ENCODE assay signal across 1 cellular context in genomic region chr13:51981355-51981754, GRCh38.
TF ChIP-seq lines count a peak whose summit lies in the region.

No MANE protein-coding gene starts in this region.

TF ChIP-seq in HepG2, 621 proteins besides CTCF, POLR2A, EP300 and RAD21:
- TF ChIP-seq ZNF652 (CRISPR knock-in tag; IDR thresholded peaks at IDR 0.05; ENCODE audit: borderline replicate concordance, low read depth) (no peak), ZNF549 (CRISPR knock-in tag; IDR thresholded peaks at IDR 0.05) (no peak), KLF9 (CRISPR knock-in tag; IDR thresholded peaks at IDR 0.05; ENCODE audit: low read depth) (no peak), ZBTB3 (CRISPR knock-in tag; IDR thresholded peaks at IDR 0.05; ENCODE audit: borderline replicate concordance, low read depth) (no peak), SMAD9 (CRISPR knock-in tag; IDR thresholded peaks at IDR 0.05) (no peak), GABPA (IDR thresholded peaks at IDR 0.05; ENCODE audit: low read depth, low read length) (no peak), GABPA (CRISPR knock-in tag; IDR thresholded peaks at IDR 0.05; ENCODE audit: low read depth) (no peak), KMT2B (CRISPR knock-in tag; IDR thresholded peaks at IDR 0.05) (no peak), ZNF136 (CRISPR knock-in tag; IDR thresholded peaks at IDR 0.05; ENCODE audit: low read depth) (no peak), HOXD1 (CRISPR knock-in tag; IDR thresholded peaks at IDR 0.05) (no peak), ZNF513 (CRISPR knock-in tag; conservative IDR thresholded peaks at IDR 0.05) (no peak)
- TF ChIP-seq, protein P1, sequence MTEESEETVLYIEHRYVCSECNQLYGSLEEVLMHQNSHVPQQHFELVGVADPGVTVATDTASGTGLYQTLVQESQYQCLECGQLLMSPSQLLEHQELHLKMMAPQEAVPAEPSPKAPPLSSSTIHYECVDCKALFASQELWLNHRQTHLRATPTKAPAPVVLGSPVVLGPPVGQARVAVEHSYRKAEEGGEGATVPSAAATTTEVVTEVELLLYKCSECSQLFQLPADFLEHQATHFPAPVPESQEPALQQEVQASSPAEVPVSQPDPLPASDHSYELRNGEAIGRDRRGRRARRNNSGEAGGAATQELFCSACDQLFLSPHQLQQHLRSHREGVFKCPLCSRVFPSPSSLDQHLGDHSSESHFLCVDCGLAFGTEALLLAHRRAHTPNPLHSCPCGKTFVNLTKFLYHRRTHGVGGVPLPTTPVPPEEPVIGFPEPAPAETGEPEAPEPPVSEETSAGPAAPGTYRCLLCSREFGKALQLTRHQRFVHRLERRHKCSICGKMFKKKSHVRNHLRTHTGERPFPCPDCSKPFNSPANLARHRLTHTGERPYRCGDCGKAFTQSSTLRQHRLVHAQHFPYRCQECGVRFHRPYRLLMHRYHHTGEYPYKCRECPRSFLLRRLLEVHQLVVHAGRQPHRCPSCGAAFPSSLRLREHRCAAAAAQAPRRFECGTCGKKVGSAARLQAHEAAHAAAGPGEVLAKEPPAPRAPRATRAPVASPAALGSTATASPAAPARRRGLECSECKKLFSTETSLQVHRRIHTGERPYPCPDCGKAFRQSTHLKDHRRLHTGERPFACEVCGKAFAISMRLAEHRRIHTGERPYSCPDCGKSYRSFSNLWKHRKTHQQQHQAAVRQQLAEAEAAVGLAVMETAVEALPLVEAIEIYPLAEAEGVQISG (CRISPR knock-in tag; IDR thresholded peaks at IDR 0.05) = no peak
- TF ChIP-seq, protein P2, sequence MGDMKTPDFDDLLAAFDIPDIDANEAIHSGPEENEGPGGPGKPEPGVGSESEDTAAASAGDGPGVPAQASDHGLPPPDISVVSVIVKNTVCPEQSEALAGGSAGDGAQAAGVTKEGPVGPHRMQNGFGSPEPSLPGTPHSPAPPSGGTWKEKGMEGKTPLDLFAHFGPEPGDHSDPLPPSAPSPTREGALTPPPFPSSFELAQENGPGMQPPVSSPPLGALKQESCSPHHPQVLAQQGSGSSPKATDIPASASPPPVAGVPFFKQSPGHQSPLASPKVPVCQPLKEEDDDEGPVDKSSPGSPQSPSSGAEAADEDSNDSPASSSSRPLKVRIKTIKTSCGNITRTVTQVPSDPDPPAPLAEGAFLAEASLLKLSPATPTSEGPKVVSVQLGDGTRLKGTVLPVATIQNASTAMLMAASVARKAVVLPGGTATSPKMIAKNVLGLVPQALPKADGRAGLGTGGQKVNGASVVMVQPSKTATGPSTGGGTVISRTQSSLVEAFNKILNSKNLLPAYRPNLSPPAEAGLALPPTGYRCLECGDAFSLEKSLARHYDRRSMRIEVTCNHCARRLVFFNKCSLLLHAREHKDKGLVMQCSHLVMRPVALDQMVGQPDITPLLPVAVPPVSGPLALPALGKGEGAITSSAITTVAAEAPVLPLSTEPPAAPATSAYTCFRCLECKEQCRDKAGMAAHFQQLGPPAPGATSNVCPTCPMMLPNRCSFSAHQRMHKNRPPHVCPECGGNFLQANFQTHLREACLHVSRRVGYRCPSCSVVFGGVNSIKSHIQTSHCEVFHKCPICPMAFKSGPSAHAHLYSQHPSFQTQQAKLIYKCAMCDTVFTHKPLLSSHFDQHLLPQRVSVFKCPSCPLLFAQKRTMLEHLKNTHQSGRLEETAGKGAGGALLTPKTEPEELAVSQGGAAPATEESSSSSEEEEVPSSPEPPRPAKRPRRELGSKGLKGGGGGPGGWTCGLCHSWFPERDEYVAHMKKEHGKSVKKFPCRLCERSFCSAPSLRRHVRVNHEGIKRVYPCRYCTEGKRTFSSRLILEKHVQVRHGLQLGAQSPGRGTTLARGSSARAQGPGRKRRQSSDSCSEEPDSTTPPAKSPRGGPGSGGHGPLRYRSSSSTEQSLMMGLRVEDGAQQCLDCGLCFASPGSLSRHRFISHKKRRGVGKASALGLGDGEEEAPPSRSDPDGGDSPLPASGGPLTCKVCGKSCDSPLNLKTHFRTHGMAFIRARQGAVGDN (CRISPR knock-in tag; IDR thresholded peaks at IDR 0.05) = no peak
- TF ChIP-seq, protein P3, sequence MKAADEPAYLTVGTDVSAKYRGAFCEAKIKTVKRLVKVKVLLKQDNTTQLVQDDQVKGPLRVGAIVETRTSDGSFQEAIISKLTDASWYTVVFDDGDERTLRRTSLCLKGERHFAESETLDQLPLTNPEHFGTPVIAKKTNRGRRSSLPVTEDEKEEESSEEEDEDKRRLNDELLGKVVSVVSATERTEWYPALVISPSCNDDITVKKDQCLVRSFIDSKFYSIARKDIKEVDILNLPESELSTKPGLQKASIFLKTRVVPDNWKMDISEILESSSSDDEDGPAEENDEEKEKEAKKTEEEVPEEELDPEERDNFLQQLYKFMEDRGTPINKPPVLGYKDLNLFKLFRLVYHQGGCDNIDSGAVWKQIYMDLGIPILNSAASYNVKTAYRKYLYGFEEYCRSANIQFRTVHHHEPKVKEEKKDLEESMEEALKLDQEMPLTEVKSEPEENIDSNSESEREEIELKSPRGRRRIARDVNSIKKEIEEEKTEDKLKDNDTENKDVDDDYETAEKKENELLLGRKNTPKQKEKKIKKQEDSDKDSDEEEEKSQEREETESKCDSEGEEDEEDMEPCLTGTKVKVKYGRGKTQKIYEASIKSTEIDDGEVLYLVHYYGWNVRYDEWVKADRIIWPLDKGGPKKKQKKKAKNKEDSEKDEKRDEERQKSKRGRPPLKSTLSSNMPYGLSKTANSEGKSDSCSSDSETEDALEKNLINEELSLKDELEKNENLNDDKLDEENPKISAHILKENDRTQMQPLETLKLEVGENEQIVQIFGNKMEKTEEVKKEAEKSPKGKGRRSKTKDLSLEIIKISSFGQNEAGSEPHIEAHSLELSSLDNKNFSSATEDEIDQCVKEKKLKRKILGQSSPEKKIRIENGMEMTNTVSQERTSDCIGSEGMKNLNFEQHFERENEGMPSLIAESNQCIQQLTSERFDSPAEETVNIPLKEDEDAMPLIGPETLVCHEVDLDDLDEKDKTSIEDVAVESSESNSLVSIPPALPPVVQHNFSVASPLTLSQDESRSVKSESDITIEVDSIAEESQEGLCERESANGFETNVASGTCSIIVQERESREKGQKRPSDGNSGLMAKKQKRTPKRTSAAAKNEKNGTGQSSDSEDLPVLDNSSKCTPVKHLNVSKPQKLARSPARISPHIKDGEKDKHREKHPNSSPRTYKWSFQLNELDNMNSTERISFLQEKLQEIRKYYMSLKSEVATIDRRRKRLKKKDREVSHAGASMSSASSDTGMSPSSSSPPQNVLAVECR (CRISPR knock-in tag; IDR thresholded peaks at IDR 0.05; ENCODE audit: borderline replicate concordance) = no peak
- TF ChIP-seq, protein P4, sequence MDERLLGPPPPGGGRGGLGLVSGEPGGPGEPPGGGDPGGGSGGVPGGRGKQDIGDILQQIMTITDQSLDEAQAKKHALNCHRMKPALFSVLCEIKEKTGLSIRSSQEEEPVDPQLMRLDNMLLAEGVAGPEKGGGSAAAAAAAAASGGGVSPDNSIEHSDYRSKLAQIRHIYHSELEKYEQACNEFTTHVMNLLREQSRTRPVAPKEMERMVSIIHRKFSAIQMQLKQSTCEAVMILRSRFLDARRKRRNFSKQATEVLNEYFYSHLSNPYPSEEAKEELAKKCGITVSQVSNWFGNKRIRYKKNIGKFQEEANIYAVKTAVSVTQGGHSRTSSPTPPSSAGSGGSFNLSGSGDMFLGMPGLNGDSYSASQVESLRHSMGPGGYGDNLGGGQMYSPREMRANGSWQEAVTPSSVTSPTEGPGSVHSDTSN (CRISPR knock-in tag; IDR thresholded peaks at IDR 0.05) = no peak
- TF ChIP-seq, protein P5, sequence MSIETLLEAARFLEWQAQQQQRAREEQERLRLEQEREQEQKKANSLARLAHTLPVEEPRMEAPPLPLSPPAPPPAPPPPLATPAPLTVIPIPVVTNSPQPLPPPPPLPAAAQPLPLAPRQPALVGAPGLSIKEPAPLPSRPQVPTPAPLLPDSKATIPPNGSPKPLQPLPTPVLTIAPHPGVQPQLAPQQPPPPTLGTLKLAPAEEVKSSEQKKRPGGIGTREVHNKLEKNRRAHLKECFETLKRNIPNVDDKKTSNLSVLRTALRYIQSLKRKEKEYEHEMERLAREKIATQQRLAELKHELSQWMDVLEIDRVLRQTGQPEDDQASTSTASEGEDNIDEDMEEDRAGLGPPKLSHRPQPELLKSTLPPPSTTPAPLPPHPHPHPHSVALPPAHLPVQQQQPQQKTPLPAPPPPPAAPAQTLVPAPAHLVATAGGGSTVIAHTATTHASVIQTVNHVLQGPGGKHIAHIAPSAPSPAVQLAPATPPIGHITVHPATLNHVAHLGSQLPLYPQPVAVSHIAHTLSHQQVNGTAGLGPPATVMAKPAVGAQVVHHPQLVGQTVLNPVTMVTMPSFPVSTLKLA (IDR thresholded peaks at IDR 0.05) = no peak
- TF ChIP-seq, protein P6, sequence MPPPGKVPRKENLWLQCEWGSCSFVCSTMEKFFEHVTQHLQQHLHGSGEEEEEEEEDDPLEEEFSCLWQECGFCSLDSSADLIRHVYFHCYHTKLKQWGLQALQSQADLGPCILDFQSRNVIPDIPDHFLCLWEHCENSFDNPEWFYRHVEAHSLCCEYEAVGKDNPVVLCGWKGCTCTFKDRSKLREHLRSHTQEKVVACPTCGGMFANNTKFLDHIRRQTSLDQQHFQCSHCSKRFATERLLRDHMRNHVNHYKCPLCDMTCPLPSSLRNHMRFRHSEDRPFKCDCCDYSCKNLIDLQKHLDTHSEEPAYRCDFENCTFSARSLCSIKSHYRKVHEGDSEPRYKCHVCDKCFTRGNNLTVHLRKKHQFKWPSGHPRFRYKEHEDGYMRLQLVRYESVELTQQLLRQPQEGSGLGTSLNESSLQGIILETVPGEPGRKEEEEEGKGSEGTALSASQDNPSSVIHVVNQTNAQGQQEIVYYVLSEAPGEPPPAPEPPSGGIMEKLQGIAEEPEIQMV (CRISPR knock-in tag; IDR thresholded peaks at IDR 0.05; ENCODE audit: low read depth) = no peak
